10 cellular contexts compared by ENCODE assay signal in the genomic region with DNA sequence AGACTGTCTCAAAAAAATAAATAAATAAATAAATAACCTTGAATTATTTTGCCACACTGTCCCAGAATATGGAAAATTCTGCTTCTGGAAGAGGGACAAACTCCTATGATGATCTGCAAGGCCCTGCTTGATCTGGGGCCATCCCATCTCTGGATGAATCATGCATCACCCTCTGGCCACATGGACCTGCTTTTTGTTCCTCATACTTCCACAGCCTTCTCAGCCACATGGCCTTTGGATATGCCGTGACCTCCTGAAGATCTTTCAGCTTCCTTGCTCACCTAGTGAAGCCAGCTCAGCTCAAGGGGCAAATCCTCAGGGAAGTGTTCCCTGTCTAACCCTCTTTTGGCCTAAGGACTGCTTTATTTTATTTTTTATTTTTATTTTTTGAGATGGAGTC. TPM values are rescaled to one million over a fixed set of nuclear protein-coding genes. Genes with fewer than 3 reads are reported as not detected.
A peak's percentile ranks its signal among the peaks of the same experiment; 100 is the strongest.
DNase-seq lines count a peak whose midpoint lies in the region; ATAC-seq, FAIRE-seq and TF ChIP-seq lines count a peak whose summit lies in the region.
"Had no signal": no experiment of that assay in that cellular context is flagged by ENCODE, and none has a peak within 500 bp of the region (broad histone marks: within the 10 kb centered on the region; RNA-seq: fewer than 3 reads in every experiment).

No MANE protein-coding gene starts in this region.

- peak overlapping the region; percentile 20 for H2AFZ ChIP-seq in astrocyte (ENCODE audit: low read depth, low read length)

- H3K36me3 ChIP-seq in CD8-positive, alpha-beta T cell (ENCODE audit: insufficient read depth, low read length), result no peaks in the 10 kb centered on the region
- H3K36me3 ChIP-seq in MG63, result peaks cover 8% of the 10 kb centered on the region
- no peaks in the 10 kb centered on the region for H3K36me3 ChIP-seq in astrocyte (ENCODE audit: insufficient read depth, low read length)
- H3K36me3 ChIP-seq in naive thymus-derived CD4-positive, alpha-beta T cell (ENCODE audit: control insufficient read depth in 2 of 3, insufficient read depth in 3 of 3, low read length in 3 of 3), result no peaks in the 10 kb centered on the region

- POLR2A ChIA-PET in CD8-positive, alpha-beta T cell (lab: Charles Lee), result interaction anchor here (1.0 to 1.4 kb wide), 2 partner anchors 8 to 42 kb away, joined by 3 to 9 read pairs; partner anchors contain the start of gene NACC1
- POLR2A ChIA-PET in naive thymus-derived CD4-positive, alpha-beta T cell (lab: Charles Lee), result interaction anchor here (1.2 to 11.8 kb wide), 4 partner anchors 8 to 41 kb away, joined by 3 to 263 read pairs (median 54); no protein-coding TSS in a partner anchor
- POLR2A ChIA-PET in HEK293T (lab: Yijun Ruan, JAX), result interaction anchor here (5.0 kb wide), 1 partner anchor 8 kb away, joined by 66 read pairs; no protein-coding TSS in a partner anchor

- intact Hi-C loops in CD8-positive, alpha-beta T cell (cut with DNase I, micrococcal nuclease), result no loop called here
- intact Hi-C loops in naive thymus-derived CD4-positive, alpha-beta T cell (cut with micrococcal nuclease), result no loop called here

- H4K20me1 ChIP-seq in astrocyte (ENCODE audit: insufficient read depth, low read length), result peaks cover 4% of the 10 kb centered on the region

- no peak overlapping the region for H3K4me3 ChIP-seq in CD8-positive, alpha-beta T cell (ENCODE audit: low read depth, low read length)
- H3K4me3 ChIP-seq in MG63 (no peak overlapping the region), astrocyte (ENCODE audit: insufficient read depth, low read depth, low read length) (no peak overlapping the region)
- H3K4me3 ChIP-seq in naive thymus-derived CD4-positive, alpha-beta T cell (ENCODE audit: low read length), result no peak overlapping the region
- H3K4me3 ChIP-seq: lung had no signal

- H3K36me3 Mint-ChIP-seq in CD8-positive, alpha-beta T cell, result peaks cover 2% of the 10 kb centered on the region
- no peaks in the 10 kb centered on the region for H3K36me3 Mint-ChIP-seq in astrocyte (ENCODE audit: low read depth, unreplicated experiment)
- H3K36me3 Mint-ChIP-seq in naive thymus-derived CD4-positive, alpha-beta T cell, result peaks cover 0 to 14% (median 0%) of the 10 kb centered on the region in 5 donors

- no peaks in the 10 kb centered on the region for H3K27me3 Mint-ChIP-seq in CD8-positive, alpha-beta T cell (ENCODE audit: low read depth)
- H3K27me3 Mint-ChIP-seq in astrocyte (ENCODE audit: low read depth, unreplicated experiment), result no peaks in the 10 kb centered on the region
- H3K27me3 Mint-ChIP-seq in naive thymus-derived CD4-positive, alpha-beta T cell, result no peaks in the 10 kb centered on the region

- H3K9me3 Mint-ChIP-seq in CD8-positive, alpha-beta T cell, result no peaks in the 10 kb centered on the region
- no peaks in the 10 kb centered on the region for H3K9me3 Mint-ChIP-seq in astrocyte (ENCODE audit: unreplicated experiment)
- no peaks in the 10 kb centered on the region for H3K9me3 Mint-ChIP-seq in naive thymus-derived CD4-positive, alpha-beta T cell

- no peak for TF ChIP-seq CTCF in CD8-positive, alpha-beta T cell (IDR thresholded peaks at IDR 0.05)
- no peak for TF ChIP-seq CTCF in astrocyte (IDR thresholded peaks at IDR 0.05; ENCODE audit: insufficient read depth, low read depth, low read length)

- H3K4me1 Mint-ChIP-seq in CD8-positive, alpha-beta T cell (ENCODE audit: low read depth), result peaks cover 70% of the 10 kb centered on the region
- peaks cover 22% of the 10 kb centered on the region for H3K4me1 Mint-ChIP-seq in astrocyte (ENCODE audit: low read depth, unreplicated experiment)
- peaks cover 33 to 89% (median 70%) of the 10 kb centered on the region in 7 donors for H3K4me1 Mint-ChIP-seq in naive thymus-derived CD4-positive, alpha-beta T cell

- in situ Hi-C loops in G401 (cut with HindIII; ENCODE audit: low sequenced_read_pairs), result no loop called here

- H3K4me3 Mint-ChIP-seq in CD8-positive, alpha-beta T cell, result no peak overlapping the region
- no peak overlapping the region for H3K4me3 Mint-ChIP-seq in astrocyte (ENCODE audit: unreplicated experiment)
- peak overlapping the region in 2 of 10 donors; percentile 58 to 67 for H3K4me3 Mint-ChIP-seq in naive thymus-derived CD4-positive, alpha-beta T cell

- H3K4me1 ChIP-seq in CD8-positive, alpha-beta T cell (ENCODE audit: insufficient read depth, low read length), result peaks cover 74% of the 10 kb centered on the region
- peaks cover 44% of the 10 kb centered on the region for H3K4me1 ChIP-seq in astrocyte (ENCODE audit: insufficient read depth, low read length)
- H3K4me1 ChIP-seq in naive thymus-derived CD4-positive, alpha-beta T cell (ENCODE audit: control insufficient read depth in 2 of 2, insufficient read depth in 2 of 2, low read length in 2 of 2), result peaks cover 51 to 68% of the 10 kb centered on the region in 2 donors

- no peaks in the 10 kb centered on the region for H3K79me2 ChIP-seq in astrocyte (ENCODE audit: insufficient read depth, low read length)

- H3K9ac ChIP-seq in astrocyte (ENCODE audit: low read length), result no peak overlapping the region

- CTCF ChIA-PET in CD8-positive, alpha-beta T cell (lab: Charles Lee), result interaction anchor here (1.0 to 11.9 kb wide), 4 partner anchors 10 to 102 kb away, joined by 4 to 118 read pairs (median 6); no protein-coding TSS in a partner anchor
- CTCF ChIA-PET in naive thymus-derived CD4-positive, alpha-beta T cell (lab: Charles Lee), result interaction anchor here (0.6 to 1.1 kb wide), 3 partner anchors 9 to 60 kb away, joined by 3 to 5 read pairs (median 3); no protein-coding TSS in a partner anchor
- CTCF ChIA-PET in HEK293T (lab: Yijun Ruan, JAX), result no interaction called here

- no peak overlapping the region for H3K4me2 ChIP-seq in astrocyte (ENCODE audit: low read length)

- no peak overlapping the region for H3K27ac ChIP-seq in CD8-positive, alpha-beta T cell (ENCODE audit: low read depth, low read length)
- H3K27ac ChIP-seq in astrocyte (ENCODE audit: low read depth, low read length), result no peak overlapping the region
- peak overlapping the region; percentile 50 for H3K27ac ChIP-seq in naive thymus-derived CD4-positive, alpha-beta T cell (ENCODE audit: low read depth, low read length)

- peak overlapping the region; percentile 84 for H3K27ac Mint-ChIP-seq in CD8-positive, alpha-beta T cell
- H3K27ac Mint-ChIP-seq in astrocyte (ENCODE audit: unreplicated experiment), result no peak overlapping the region
- H3K27ac Mint-ChIP-seq in naive thymus-derived CD4-positive, alpha-beta T cell, result peak overlapping the region in 8 of 9 donors; percentile 53 to 99 (median 78)

- ATAC-seq in CD8-positive, alpha-beta T cell, result no peak
- no peak for ATAC-seq in naive thymus-derived CD4-positive, alpha-beta T cell
- ATAC-seq in GM21390 (IDR thresholded peaks at IDR 0.05; ENCODE audit: unreplicated experiment), result no peak

- H3K9me3 ChIP-seq in CD8-positive, alpha-beta T cell (ENCODE audit: low read length), result no peaks in the 10 kb centered on the region
- H3K9me3 ChIP-seq in MG63, result no peaks in the 10 kb centered on the region
- H3K9me3 ChIP-seq in astrocyte (ENCODE audit: insufficient read depth, low read depth, low read length), result no peaks in the 10 kb centered on the region
- H3K9me3 ChIP-seq in naive thymus-derived CD4-positive, alpha-beta T cell (ENCODE audit: control insufficient read depth in 2 of 3, low read length in 3 of 3), result no peaks in the 10 kb centered on the region

- H3K27me3 ChIP-seq in CD8-positive, alpha-beta T cell (ENCODE audit: insufficient read depth, low read length), result no peaks in the 10 kb centered on the region
- no peaks in the 10 kb centered on the region for H3K27me3 ChIP-seq in MG63
- no peaks in the 10 kb centered on the region for H3K27me3 ChIP-seq in astrocyte (ENCODE audit: insufficient read depth, low read length)
- no peaks in the 10 kb centered on the region for H3K27me3 ChIP-seq in naive thymus-derived CD4-positive, alpha-beta T cell (ENCODE audit: control insufficient read depth in 2 of 2, insufficient read depth in 2 of 2, low read length in 2 of 2)

- FAIRE-seq in astrocyte (lab: Jason Lieb, UNC), result no peak

- DNase-seq in CD8-positive, alpha-beta T cell, result no peak
- peak; percentile 81 for DNase-seq in MG63
- no peak for DNase-seq in astrocyte (ENCODE audit: low read depth)
- DNase-seq in naive thymus-derived CD4-positive, alpha-beta T cell, result no peak
- DNase-seq in G401 (ENCODE audit: low spot score), result no peak
- DNase-seq in HEK293T (ENCODE audit: extremely low spot score), result no peak
- DNase-seq: activated CD4-positive, alpha-beta T cell treated with anti-CD3 and anti-CD28 coated beads, Interleukin-2, amount 50 U/mL, for 4 hours; NCI-H1930 had no signal

RNA-seq across cellular contexts. Expression of gene IER2, which starts 10.3 kb away (rescaled TPM):
- total RNA-seq in CD8-positive, alpha-beta T cell, result 100 to 1,000 TPM; 223 to 229 TPM
- 39.0 and 80.1 TPM in 2 replicates for total RNA-seq in MG63 (2014; rRNA removed; shearing (Covaris generic); ENCODE audit: low replicate concordance)
- total RNA-seq in astrocyte, result 58.7 and 71.3 TPM in 2 replicates
- total RNA-seq in naive thymus-derived CD4-positive, alpha-beta T cell, result 100 to 1,000 TPM; 135 to 558 (median 246) TPM
- polyA plus RNA-seq in naive thymus-derived CD4-positive, alpha-beta T cell, result 100 to 1,000 TPM; 121 to 139 TPM
- total RNA-seq in G401 (2014; rRNA removed; shearing (Covaris generic)), result 33.3 and 40.5 TPM in 2 replicates

RNA-seq across cellular contexts. Expression of gene STX10, which starts 10.4 kb away (rescaled TPM):
- total RNA-seq in CD8-positive, alpha-beta T cell, result 10 to 100 TPM; 35.7 to 37.5 TPM
- 281 and 371 TPM in 2 replicates for total RNA-seq in MG63 (2014; rRNA removed; shearing (Covaris generic); ENCODE audit: low replicate concordance)
- 39.7 and 39.8 TPM in 2 replicates for total RNA-seq in astrocyte
- 10 to 100 TPM; 42.6 to 76.2 (median 68.5) TPM for total RNA-seq in naive thymus-derived CD4-positive, alpha-beta T cell
- polyA plus RNA-seq in naive thymus-derived CD4-positive, alpha-beta T cell, result 10 to 100 TPM; 45.9 to 63.7 TPM
- 93.4 and 112 TPM in 2 replicates for total RNA-seq in G401 (2014; rRNA removed; shearing (Covaris generic))

RNA-seq across cellular contexts. Expression of gene NACC1, which starts 42.5 kb away (rescaled TPM):
- 10 to 100 TPM; 16.8 to 20.8 TPM for total RNA-seq in CD8-positive, alpha-beta T cell
- total RNA-seq in MG63 (2014; rRNA removed; shearing (Covaris generic); ENCODE audit: low replicate concordance), result 44.6 and 96.4 TPM in 2 replicates
- total RNA-seq in astrocyte, result 96.4 and 104 TPM in 2 replicates
- 10 to 100 TPM; 18.0 to 72.7 (median 22.4) TPM for total RNA-seq in naive thymus-derived CD4-positive, alpha-beta T cell
- polyA plus RNA-seq in naive thymus-derived CD4-positive, alpha-beta T cell, result 1 to 10 TPM; 1.7 to 2.0 TPM
- 53.4 and 60.5 TPM in 2 replicates for total RNA-seq in G401 (2014; rRNA removed; shearing (Covaris generic))

RNA-seq across cellular contexts. Expression of gene TRMT1, which starts 44.0 kb away (rescaled TPM):
- 10 to 100 TPM; 76.4 to 77.2 TPM for total RNA-seq in CD8-positive, alpha-beta T cell
- total RNA-seq in MG63 (2014; rRNA removed; shearing (Covaris generic); ENCODE audit: low replicate concordance), result 127 and 172 TPM in 2 replicates
- total RNA-seq in astrocyte, result 43.0 and 43.3 TPM in 2 replicates
- 10 to 100 TPM; 64.2 to 96.4 (median 87.8) TPM for total RNA-seq in naive thymus-derived CD4-positive, alpha-beta T cell
- 10 to 100 TPM; 22.6 to 36.3 TPM for polyA plus RNA-seq in naive thymus-derived CD4-positive, alpha-beta T cell
- 86.8 and 87.0 TPM in 2 replicates for total RNA-seq in G401 (2014; rRNA removed; shearing (Covaris generic))

RNA-seq across cellular contexts. Expression of gene LYL1, which starts 57.9 kb away (rescaled TPM):
- under 1 TPM; 0.81 to 0.92 TPM for total RNA-seq in CD8-positive, alpha-beta T cell
- not detected in 2 replicates for total RNA-seq in MG63 (2014; rRNA removed; shearing (Covaris generic); ENCODE audit: low replicate concordance)
- total RNA-seq in astrocyte, result 0.27 TPM in 1 of 2 replicates, not detected in the other
- 10 to 100 TPM in 1 of 5 experiments, 1 to 10 TPM in 4; 4.6 to 22.6 (median 7.8) TPM for total RNA-seq in naive thymus-derived CD4-positive, alpha-beta T cell
- 1 to 10 TPM; 2.4 to 2.9 TPM for polyA plus RNA-seq in naive thymus-derived CD4-positive, alpha-beta T cell
- total RNA-seq in G401 (2014; rRNA removed; shearing (Covaris generic)), result not detected in 2 replicates
